ENCODE assay signal across 8 cellular contexts in the genomic region with DNA sequence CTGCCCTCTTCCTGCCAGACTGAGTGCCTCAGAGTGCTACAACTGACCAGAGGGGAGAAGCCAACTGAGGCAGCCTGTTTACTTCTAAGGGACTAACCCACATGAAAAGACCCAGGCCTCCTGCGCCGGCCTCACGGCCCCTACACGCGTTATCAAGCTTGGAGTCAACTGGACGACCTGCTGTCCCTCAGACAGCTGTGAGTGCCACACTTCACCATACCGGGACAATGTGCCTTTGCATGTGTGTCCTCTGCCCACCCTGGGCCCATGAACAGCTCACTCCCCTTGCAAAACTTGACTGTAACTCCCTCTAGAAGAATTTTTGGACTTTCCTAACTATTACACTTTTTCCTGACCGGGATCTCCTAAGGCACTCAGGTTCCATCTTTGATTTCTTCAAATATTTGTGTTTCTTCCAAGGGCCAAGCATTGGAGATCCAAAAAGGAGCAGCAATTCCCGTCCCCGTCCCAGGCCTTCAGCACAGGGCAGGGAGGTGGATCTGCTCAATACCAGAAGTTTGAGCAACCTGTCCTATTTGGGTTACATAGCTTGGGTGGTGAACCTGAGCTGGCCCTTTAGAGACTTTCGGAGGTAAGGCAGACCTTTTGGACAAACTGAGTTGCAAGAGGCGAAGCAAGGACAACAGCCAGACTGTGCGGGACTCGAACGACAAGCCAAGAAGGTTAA. TPM values are rescaled to one million over a fixed set of nuclear protein-coding genes. Genes with fewer than 3 reads are reported as not detected.
DNase-seq lines count a peak whose midpoint lies in the region; ATAC-seq, FAIRE-seq and TF ChIP-seq lines count a peak whose summit lies in the region.

No MANE protein-coding gene starts in this region.

- H3K9me2 ChIP-seq in neural cell (ENCODE audit: insufficient read depth, low read length): no peaks in the 10 kb centered on the region

- TF ChIP-seq EP300 in neural cell (conservative IDR thresholded peaks at IDR 0.05; ENCODE audit: poor library complexity, severe bottlenecking): no peak

- ATAC-seq in GM21723 (IDR thresholded peaks at IDR 0.05; ENCODE audit: unreplicated experiment) (no peak), GM18870 (IDR thresholded peaks at IDR 0.05; ENCODE audit: unreplicated experiment) (no peak), HG03196 (IDR thresholded peaks at IDR 0.05; ENCODE audit: unreplicated experiment) (no peak)

- H3K27me3 ChIP-seq in bronchial epithelial cell (ENCODE audit: control insufficient read depth, insufficient read depth, low read length) (no peaks in the 10 kb centered on the region), neural cell (ENCODE audit: insufficient read depth, low read depth, low read length) (no peaks in the 10 kb centered on the region)

- no peak for FAIRE-seq in bronchial epithelial cell (lab: Jason Lieb, UNC)

- H3K9me3 ChIP-seq in neural cell (ENCODE audit: low read length): no peaks in the 10 kb centered on the region

- DNase-seq in GF-D8 (lab: John Stamatoyannopoulos, UW): peak; percentile 16
- DNase-seq in NOMO-1 treated with dmso at 0.1 percent for 144 hours (lab: John Stamatoyannopoulos, UW; ENCODE audit: unreplicated experiment): peak; percentile 14
- no peak for DNase-seq in bronchial epithelial cell (ENCODE audit: low read depth)
- DNase-seq in effector CD8-positive, alpha-beta T cell (lab: John Stamatoyannopoulos, UW): no peak

- TF ChIP-seq RAD21 in neural cell (conservative IDR thresholded peaks at IDR 0.05): no peak

- H3K27ac ChIP-seq in neural cell (ENCODE audit: low read length): no peak overlapping the region

- H3K36me3 ChIP-seq in bronchial epithelial cell (ENCODE audit: control insufficient read depth, insufficient read depth, low read length) (peaks cover 10% of the 10 kb centered on the region), neural cell (ENCODE audit: insufficient read depth, low read length) (peaks cover under 1% of the 10 kb centered on the region)

- no peaks in the 10 kb centered on the region for H4K20me1 ChIP-seq in neural cell (ENCODE audit: insufficient read depth)

- H3K4me3 ChIP-seq in bronchial epithelial cell (ENCODE audit: low read depth, low read length) (peak overlapping the region; percentile 96), neural cell (ENCODE audit: low read length) (peak overlapping the region; percentile 97)

- H2AFZ ChIP-seq in neural cell (ENCODE audit: low read depth, low read length): no peak overlapping the region

- H3F3A ChIP-seq in neural cell (ENCODE audit: insufficient read depth, low read length, poor library complexity, severe bottlenecking): no peaks in the 10 kb centered on the region

- peaks cover 15% of the 10 kb centered on the region for H3K79me2 ChIP-seq in neural cell (replicated peaks; ENCODE audit: insufficient read depth, low read length)

- H3K9ac ChIP-seq in neural cell (ENCODE audit: low read length): no peak overlapping the region

- peak overlapping the region; percentile 75 for H3K4me2 ChIP-seq in neural cell (ENCODE audit: low read length)

- TF ChIP-seq CTCF in bronchial epithelial cell (IDR thresholded peaks at IDR 0.05; ENCODE audit: insufficient read depth, low read length, severe bottlenecking) (no peak), neural cell (IDR thresholded peaks at IDR 0.05; ENCODE audit: poor library complexity, severe bottlenecking) (no peak)

TF ChIP-seq in neural cell, 6 proteins besides CTCF, POLR2A, EP300 and RAD21:
- TF ChIP-seq POLR2AphosphoS5 (IDR thresholded peaks at IDR 0.05): no peak
- no peak for TF ChIP-seq TAF1 (IDR thresholded peaks at IDR 0.05; ENCODE audit: low read depth)
- TF ChIP-seq, protein P1, sequence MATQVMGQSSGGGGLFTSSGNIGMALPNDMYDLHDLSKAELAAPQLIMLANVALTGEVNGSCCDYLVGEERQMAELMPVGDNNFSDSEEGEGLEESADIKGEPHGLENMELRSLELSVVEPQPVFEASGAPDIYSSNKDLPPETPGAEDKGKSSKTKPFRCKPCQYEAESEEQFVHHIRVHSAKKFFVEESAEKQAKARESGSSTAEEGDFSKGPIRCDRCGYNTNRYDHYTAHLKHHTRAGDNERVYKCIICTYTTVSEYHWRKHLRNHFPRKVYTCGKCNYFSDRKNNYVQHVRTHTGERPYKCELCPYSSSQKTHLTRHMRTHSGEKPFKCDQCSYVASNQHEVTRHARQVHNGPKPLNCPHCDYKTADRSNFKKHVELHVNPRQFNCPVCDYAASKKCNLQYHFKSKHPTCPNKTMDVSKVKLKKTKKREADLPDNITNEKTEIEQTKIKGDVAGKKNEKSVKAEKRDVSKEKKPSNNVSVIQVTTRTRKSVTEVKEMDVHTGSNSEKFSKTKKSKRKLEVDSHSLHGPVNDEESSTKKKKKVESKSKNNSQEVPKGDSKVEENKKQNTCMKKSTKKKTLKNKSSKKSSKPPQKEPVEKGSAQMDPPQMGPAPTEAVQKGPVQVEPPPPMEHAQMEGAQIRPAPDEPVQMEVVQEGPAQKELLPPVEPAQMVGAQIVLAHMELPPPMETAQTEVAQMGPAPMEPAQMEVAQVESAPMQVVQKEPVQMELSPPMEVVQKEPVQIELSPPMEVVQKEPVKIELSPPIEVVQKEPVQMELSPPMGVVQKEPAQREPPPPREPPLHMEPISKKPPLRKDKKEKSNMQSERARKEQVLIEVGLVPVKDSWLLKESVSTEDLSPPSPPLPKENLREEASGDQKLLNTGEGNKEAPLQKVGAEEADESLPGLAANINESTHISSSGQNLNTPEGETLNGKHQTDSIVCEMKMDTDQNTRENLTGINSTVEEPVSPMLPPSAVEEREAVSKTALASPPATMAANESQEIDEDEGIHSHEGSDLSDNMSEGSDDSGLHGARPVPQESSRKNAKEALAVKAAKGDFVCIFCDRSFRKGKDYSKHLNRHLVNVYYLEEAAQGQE (IDR thresholded peaks at IDR 0.05; ENCODE audit: borderline replicate concordance): no peak
- no peak for TF ChIP-seq SMC3 (conservative IDR thresholded peaks at IDR 0.05; ENCODE audit: poor library complexity)
- no peak for TF ChIP-seq EZH2 (IDR thresholded peaks at IDR 0.05; ENCODE audit: borderline replicate concordance, insufficient read depth, low read length, poor library complexity, severe bottlenecking)
- TF ChIP-seq MXI1 (conservative IDR thresholded peaks at IDR 0.05; ENCODE audit: poor library complexity, severe bottlenecking): no peak

RNA-seq across cellular contexts. Expression of gene NOP14, which starts 1.7 kb away (rescaled TPM):
- total RNA-seq in bronchial epithelial cell: 20.9 and 31.1 TPM in 2 replicates
- polyA plus RNA-seq in neural cell: 5.5 and 6.3 TPM in 2 replicates
- 11.2 and 13.4 TPM in 2 replicates for polyA minus RNA-seq in neural cell

RNA-seq across cellular contexts. Expression of gene GRK4, which starts 1.8 kb away (rescaled TPM):
- 1.4 and 3.7 TPM in 2 replicates for total RNA-seq in bronchial epithelial cell
- polyA plus RNA-seq in neural cell: 17.4 and 21.3 TPM in 2 replicates
- polyA minus RNA-seq in neural cell: 29.5 and 32.9 TPM in 2 replicates

Comparison
In these comparisons a context has a peak if more than half of its experiments do, and no peak if none do; other contexts are left out.
1. DNase-seq: peak in GF-D8 (single experiment) and NOMO-1 treated with dmso at 0.1 percent for 144 hours (single experiment); none in bronchial epithelial cell (single experiment) and effector CD8-positive, alpha-beta T cell (single experiment).